ENCODE assay signal across 26 cellular contexts in the genomic region with DNA sequence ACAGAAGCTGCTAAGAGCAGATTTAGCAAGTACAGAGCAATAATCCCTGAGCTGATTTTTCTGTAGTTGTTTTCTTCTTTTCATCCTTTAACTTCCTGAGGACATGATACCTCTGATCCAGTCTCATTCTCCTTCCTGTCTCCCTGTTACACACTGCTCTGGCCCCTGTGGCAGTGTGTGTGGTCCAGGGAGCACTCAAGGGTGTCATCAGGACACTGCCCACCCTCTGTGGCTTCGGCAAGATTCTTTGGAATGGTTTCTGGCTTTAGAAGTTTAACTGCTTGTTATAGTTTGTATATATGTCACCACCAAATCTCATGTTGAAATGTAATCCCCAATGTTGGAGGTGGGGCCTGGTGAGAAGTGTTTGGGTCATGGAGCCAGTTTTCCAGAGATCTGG.
DNase-seq lines count a peak whose midpoint lies in the region; ATAC-seq, FAIRE-seq and TF ChIP-seq lines count a peak whose summit lies in the region.
"Had no signal": no experiment of that assay in that cellular context is flagged by ENCODE, and none has a peak within 500 bp of the region (broad histone marks: within the 10 kb centered on the region; RNA-seq: fewer than 3 reads in every experiment).

No MANE protein-coding gene starts in this region.

- FAIRE-seq in astrocyte (lab: Jason Lieb, UNC): peak; percentile 80
- FAIRE-seq: A549, GM12878, GM12892, GM18507 had no signal

- no peaks in the 10 kb centered on the region for H3K36me3 Mint-ChIP-seq in stimulated activated naive CD8-positive, alpha-beta T cell treated with anti-CD3 and anti-CD28 coated beads, Interleukin-15, Interleukin-2, amounts not matched to agents 100 ng/mL and 50 ng/mL, for 24 hours (ENCODE audit: low read depth)
- H3K36me3 Mint-ChIP-seq in astrocyte (ENCODE audit: low read depth, unreplicated experiment) (no peaks in the 10 kb centered on the region), neural progenitor cell (no peaks in the 10 kb centered on the region)
- H3K36me3 Mint-ChIP-seq: CD14-positive monocyte; CD4-positive, alpha-beta memory T cell; CD4-positive, CD25-positive, alpha-beta regulatory T cell; CD8-positive, alpha-beta memory T cell had no signal

- peak overlapping the region; percentile 26 for H3K27ac Mint-ChIP-seq in stimulated activated naive CD8-positive, alpha-beta T cell treated with anti-CD3 and anti-CD28 coated beads, Interleukin-15, Interleukin-2, amounts not matched to agents 100 ng/mL and 50 ng/mL, for 24 hours
- H3K27ac Mint-ChIP-seq in astrocyte (ENCODE audit: unreplicated experiment) (no peak overlapping the region), neural progenitor cell (peak overlapping the region; percentile 61)
- H3K27ac Mint-ChIP-seq: CD14-positive monocyte; CD4-positive, alpha-beta memory T cell; CD4-positive, CD25-positive, alpha-beta regulatory T cell; CD8-positive, alpha-beta memory T cell had no signal

- DNase-seq in stimulated activated naive CD8-positive, alpha-beta T cell treated with anti-CD3 and anti-CD28 coated beads, Interleukin-15, Interleukin-2, amounts not matched to agents 100 U/mL and 50 U/mL, for 24 hours: no peak
- DNase-seq in astrocyte (ENCODE audit: low read depth): no peak
- peak; percentile 52 for DNase-seq in left kidney (ENCODE audit: low read depth, low spot score)
- no peak for DNase-seq in neural progenitor cell (ENCODE audit: low spot score)
- no peak for DNase-seq in ACHN
- no peak for DNase-seq in GM19240 (ENCODE audit: insufficient read length, low spot score)
- no peak for DNase-seq in NCI-H510A (lab: John Stamatoyannopoulos, UW)
- DNase-seq: BE2C; C1 segment of cervical spinal cord; CD4-positive, alpha-beta memory T cell; CD4-positive, CD25-positive, alpha-beta regulatory T cell; CD8-positive, alpha-beta memory T cell; DMS 273 treated with DMSO at 0.1 percent for 48 hours; DMS53; DMS79; DND-41; EL; GDM1 had no signal

- H3K9me3 Mint-ChIP-seq in stimulated activated naive CD8-positive, alpha-beta T cell treated with anti-CD3 and anti-CD28 coated beads, Interleukin-15, Interleukin-2, amounts not matched to agents 100 ng/mL and 50 ng/mL, for 24 hours: no peaks in the 10 kb centered on the region
- H3K9me3 Mint-ChIP-seq in astrocyte (ENCODE audit: unreplicated experiment) (peaks cover 5% of the 10 kb centered on the region), neural progenitor cell (peaks cover 17% of the 10 kb centered on the region)
- H3K9me3 Mint-ChIP-seq: CD4-positive, CD25-positive, alpha-beta regulatory T cell had no signal

- no peak overlapping the region for H3K4me3 Mint-ChIP-seq in stimulated activated naive CD8-positive, alpha-beta T cell treated with anti-CD3 and anti-CD28 coated beads, Interleukin-15, Interleukin-2, amounts not matched to agents 100 ng/mL and 50 ng/mL, for 24 hours
- H3K4me3 Mint-ChIP-seq in astrocyte (ENCODE audit: unreplicated experiment) (no peak overlapping the region), neural progenitor cell (no peak overlapping the region)
- H3K4me3 Mint-ChIP-seq: CD14-positive monocyte; CD4-positive, alpha-beta memory T cell; CD4-positive, CD25-positive, alpha-beta regulatory T cell had no signal

- H3K4me1 ChIP-seq in astrocyte (ENCODE audit: insufficient read depth, low read length) (no peaks in the 10 kb centered on the region), neural progenitor cell (no peaks in the 10 kb centered on the region)
- H3K4me1 ChIP-seq: A549, BE2C had no signal

- H3K27ac ChIP-seq in astrocyte (ENCODE audit: low read depth, low read length) (no peak overlapping the region), neural progenitor cell (no peak overlapping the region)
- H3K27ac ChIP-seq: 22Rv1, A549, BLaER1 had no signal

- no peak overlapping the region for H3K4me2 ChIP-seq in astrocyte (ENCODE audit: low read length)
- no peak overlapping the region for H3K4me2 ChIP-seq in neural progenitor cell
- H3K4me2 ChIP-seq: A549, BLaER1 had no signal

- H3K9me3 ChIP-seq in astrocyte (ENCODE audit: insufficient read depth, low read depth, low read length) (no peaks in the 10 kb centered on the region), neural progenitor cell (ENCODE audit: low read depth) (peaks cover 9% of the 10 kb centered on the region)
- H3K9me3 ChIP-seq: BE2C had no signal

- in situ Hi-C loops in ACHN (cut with HindIII; ENCODE audit: low pct_ligation_motif_present, low pct_unique_long_range_greater_than_20kb, low sequenced_read_pairs): no loop called here

- H3K79me2 ChIP-seq in astrocyte (ENCODE audit: insufficient read depth, low read length): no peaks in the 10 kb centered on the region
- no peaks in the 10 kb centered on the region for H3K79me2 ChIP-seq in neural progenitor cell (ENCODE audit: low read depth)

- H3K27me3 ChIP-seq in astrocyte (ENCODE audit: insufficient read depth, low read length) (peaks cover 3% of the 10 kb centered on the region), neural progenitor cell (no peaks in the 10 kb centered on the region)
- H3K27me3 ChIP-seq: BE2C, BLaER1 had no signal

- no peaks in the 10 kb centered on the region for H3K27me3 Mint-ChIP-seq in stimulated activated naive CD8-positive, alpha-beta T cell treated with anti-CD3 and anti-CD28 coated beads, Interleukin-15, Interleukin-2, amounts not matched to agents 100 ng/mL and 50 ng/mL, for 24 hours
- H3K27me3 Mint-ChIP-seq in astrocyte (ENCODE audit: low read depth, unreplicated experiment) (peaks cover 35% of the 10 kb centered on the region), neural progenitor cell (ENCODE audit: insufficient read depth, low read depth) (peaks cover 4% of the 10 kb centered on the region)
- H3K27me3 Mint-ChIP-seq: CD4-positive, alpha-beta memory T cell; CD4-positive, CD25-positive, alpha-beta regulatory T cell had no signal

- peaks cover 15% of the 10 kb centered on the region for H3K4me1 Mint-ChIP-seq in stimulated activated naive CD8-positive, alpha-beta T cell treated with anti-CD3 and anti-CD28 coated beads, Interleukin-15, Interleukin-2, amounts not matched to agents 100 ng/mL and 50 ng/mL, for 24 hours (ENCODE audit: low read depth)
- H3K4me1 Mint-ChIP-seq in astrocyte (ENCODE audit: low read depth, unreplicated experiment) (peaks cover 9% of the 10 kb centered on the region), neural progenitor cell (peaks cover 7% of the 10 kb centered on the region)
- H3K4me1 Mint-ChIP-seq: CD14-positive monocyte; CD4-positive, alpha-beta memory T cell; CD8-positive, alpha-beta memory T cell had no signal

- TF ChIP-seq CTCF in astrocyte (IDR thresholded peaks at IDR 0.05; ENCODE audit: insufficient read depth, low read depth, low read length) (no peak), neural progenitor cell (IDR thresholded peaks at IDR 0.05) (no peak)

- H3K36me3 ChIP-seq in astrocyte (ENCODE audit: insufficient read depth, low read length) (no peaks in the 10 kb centered on the region), neural progenitor cell (no peaks in the 10 kb centered on the region)
- H3K36me3 ChIP-seq: BE2C, BLaER1 had no signal

- no peaks in the 10 kb centered on the region for H4K20me1 ChIP-seq in astrocyte (ENCODE audit: insufficient read depth, low read length)
- no peaks in the 10 kb centered on the region for H4K20me1 ChIP-seq in neural progenitor cell (ENCODE audit: low read depth)
- H4K20me1 ChIP-seq: BLaER1 had no signal

- H3K9ac ChIP-seq in astrocyte (ENCODE audit: low read length) (no peak overlapping the region), neural progenitor cell (no peak overlapping the region)
- H3K9ac ChIP-seq: BLaER1 had no signal

- H3K4me3 ChIP-seq in astrocyte (ENCODE audit: insufficient read depth, low read depth, low read length) (no peak overlapping the region), neural progenitor cell (no peak overlapping the region)
- H3K4me3 ChIP-seq: A549, BLaER1, GM12878 had no signal

- no peak for ATAC-seq in stimulated activated naive CD8-positive, alpha-beta T cell treated with anti-CD3 and anti-CD28 coated beads, Interleukin-15, Interleukin-2, amounts not matched to agents 100 U/mL and 50 U/mL, for 24 hours
- ATAC-seq: A549, GM12878 had no signal

- no peak overlapping the region for H2AFZ ChIP-seq in astrocyte (ENCODE audit: low read depth, low read length)
- no peak overlapping the region for H2AFZ ChIP-seq in neural progenitor cell (replicated peaks)

- no peaks in the 10 kb centered on the region for H3F3A ChIP-seq in neural progenitor cell (ENCODE audit: low read depth)
